Comparison of ENCODE assay signal across 8 cellular contexts in the genomic region with DNA sequence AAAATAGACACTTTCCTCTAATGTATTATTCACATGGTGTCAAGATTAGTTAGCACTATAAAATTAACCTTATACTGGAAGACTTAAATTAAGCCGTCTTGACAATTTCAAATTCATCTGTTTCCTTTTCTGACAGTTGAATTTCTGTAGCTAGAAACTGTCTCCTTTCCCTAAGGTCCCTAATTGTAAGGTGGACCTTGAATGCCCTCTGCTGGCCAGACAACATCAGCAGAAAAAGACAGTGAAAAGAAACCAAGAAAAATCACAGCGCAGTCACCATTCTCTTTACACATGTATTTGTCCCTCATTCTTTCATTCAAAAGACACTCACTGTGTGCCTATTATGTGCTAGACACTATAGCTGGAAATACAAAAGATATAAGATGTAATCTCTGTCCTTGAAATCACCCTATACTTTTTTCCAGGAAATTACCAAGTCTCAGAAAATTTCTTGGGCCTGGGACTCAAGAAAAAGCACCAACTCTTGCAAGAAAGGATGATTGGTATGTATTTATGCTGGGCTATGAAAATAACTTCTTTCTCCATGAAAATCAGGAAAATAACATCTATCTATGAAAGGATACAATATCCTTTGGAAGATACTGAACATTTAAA. TPM values are rescaled to one million over a fixed set of nuclear protein-coding genes. Genes with fewer than 3 reads are reported as not detected.
DNase-seq lines count a peak whose midpoint lies in the region; ATAC-seq, FAIRE-seq and TF ChIP-seq lines count a peak whose summit lies in the region.

No MANE protein-coding gene starts in this region.

- H3K4me1 Mint-ChIP-seq in activated naive CD8-positive, alpha-beta T cell treated with anti-CD3 and anti-CD28 coated beads, Interleukin-2, amount 50 U/mL, for 24 hours = peaks cover 4% of the 10 kb centered on the region

- no peaks in the 10 kb centered on the region for H3K9me3 Mint-ChIP-seq in activated naive CD8-positive, alpha-beta T cell treated with anti-CD3 and anti-CD28 coated beads, Interleukin-2, amount 50 U/mL, for 24 hours

- FAIRE-seq in GM12891 (lab: Jason Lieb, UNC) (peak; percentile 55), small intestine (lab: Jason Lieb, UNC) (peak; percentile 53)

- H3K36me3 ChIP-seq in small intestine (ENCODE audit: control insufficient read depth in 2 of 2, insufficient read depth in 2 of 2, low read length in 2 of 2) = no peaks in the 10 kb centered on the region

- H3K9me3 ChIP-seq in small intestine (ENCODE audit: control insufficient read depth, low read depth) = no peaks in the 10 kb centered on the region

- no peaks in the 10 kb centered on the region for H3K4me1 ChIP-seq in small intestine (ENCODE audit: control insufficient read depth in 2 of 2, insufficient read depth in 1 of 2, low read depth in 1 of 2, low read length in 1 of 2)

- H3K27me3 ChIP-seq in small intestine (ENCODE audit: control insufficient read depth in 2 of 2, insufficient read depth in 2 of 2, low read length in 2 of 2) = no peaks in the 10 kb centered on the region

- H3K27ac ChIP-seq in small intestine (ENCODE audit: low read depth in 1 of 2, low read length in 1 of 2) = no peak overlapping the region

- 18 to 27% (median 26%) methylated on average over 2 of the region's 2 CpGs for WGBS in small intestine, 3 donors

- DNase-seq in Ammon's horn (ENCODE audit: low spot score) (peak; percentile 76), GM12891 (ENCODE audit: insufficient read length, low spot score) (peak; percentile 33), NCI-H69 (lab: John Stamatoyannopoulos, UW) (peak; percentile 27), hepatic stellate cell (ENCODE audit: low spot score) (peak; percentile 46), small intestine (peak; percentile 69)
- DNase-seq in activated naive CD8-positive, alpha-beta T cell treated with anti-CD3 and anti-CD28 coated beads, Interleukin-2, amount 50 U/mL, for 24 hours = peak; percentile 41
- DNase-seq in activated CD4-positive, CD25-positive, alpha-beta regulatory T cell treated with anti-CD3 and anti-CD28 coated beads, Interleukin-2, amount 50 U/mL, for 72 hours = no peak

- no peaks in the 10 kb centered on the region for H3K36me3 Mint-ChIP-seq in activated naive CD8-positive, alpha-beta T cell treated with anti-CD3 and anti-CD28 coated beads, Interleukin-2, amount 50 U/mL, for 24 hours (ENCODE audit: low read depth)

- H3K27ac Mint-ChIP-seq in activated naive CD8-positive, alpha-beta T cell treated with anti-CD3 and anti-CD28 coated beads, Interleukin-2, amount 50 U/mL, for 24 hours = no peak overlapping the region

- H3K4me3 ChIP-seq in small intestine (ENCODE audit: low read depth in 1 of 2, low read length in 2 of 2) = no peak overlapping the region

- H3K27me3 Mint-ChIP-seq in activated naive CD8-positive, alpha-beta T cell treated with anti-CD3 and anti-CD28 coated beads, Interleukin-2, amount 50 U/mL, for 24 hours = no peaks in the 10 kb centered on the region

- no peak overlapping the region for H3K4me3 Mint-ChIP-seq in activated naive CD8-positive, alpha-beta T cell treated with anti-CD3 and anti-CD28 coated beads, Interleukin-2, amount 50 U/mL, for 24 hours

- ATAC-seq in HG03135 (IDR thresholded peaks at IDR 0.05; ENCODE audit: unreplicated experiment) = peak; percentile 62
- peak; percentile 36 for ATAC-seq in activated naive CD8-positive, alpha-beta T cell treated with anti-CD3 and anti-CD28 coated beads, Interleukin-2, amount 50 U/mL, for 24 hours

- no peak for TF ChIP-seq POLR2A in GM12891 (IDR thresholded peaks at IDR 0.05; ENCODE audit: low read depth, low read length)

TF ChIP-seq in GM12891, 5 proteins besides CTCF, POLR2A, EP300 and RAD21:
- TF ChIP-seq SPI1 (IDR thresholded peaks at IDR 0.05; ENCODE audit: low read depth, low read length) (no peak), POU2F2 (IDR thresholded peaks at IDR 0.05; ENCODE audit: low read depth, low read length) (no peak)

RNA-seq across cellular contexts. Expression of a gene that starts 32.7 kb away (rescaled TPM):
- polyA plus RNA-seq in GM12891 (2012; ENCODE audit: low read depth, missing spikeins) = not detected
- not detected for polyA plus RNA-seq in small intestine

RNA-seq across cellular contexts. Expression of a gene that starts 41.0 kb away (rescaled TPM):
- not detected for polyA plus RNA-seq in GM12891 (2012; ENCODE audit: low read depth, missing spikeins)
- not detected for polyA plus RNA-seq in small intestine
